11 cellular contexts compared by ENCODE assay signal in genomic region chr3:13378155-13378554, GRCh38. TPM values are rescaled to one million over a fixed set of nuclear protein-coding genes. Genes with fewer than 3 reads are reported as not detected.
DNase-seq lines count a peak whose midpoint lies in the region; ATAC-seq, FAIRE-seq and TF ChIP-seq lines count a peak whose summit lies in the region.
"Had no signal": no experiment of that assay in that cellular context is flagged by ENCODE, and none has a peak within 500 bp of the region (broad histone marks: within the 10 kb centered on the region; RNA-seq: fewer than 3 reads in every experiment).

No MANE protein-coding gene starts in this region.

- no peak overlapping the region for H3K9ac ChIP-seq in GM12878 (ENCODE audit: control insufficient read depth, insufficient read depth, low read length)

- no TSS peak for BruUV-seq in GM12878 (replicated peaks; lab: Mats Ljungman, UMichigan)

- POLR2A ChIA-PET in GM12878 (lab: Charles Lee) = no interaction called here

- no peak for TF ChIP-seq EP300 in GM12878 (IDR thresholded peaks at IDR 0.05; ENCODE audit: borderline replicate concordance in 1 of 2, control insufficient read depth in 1 of 2, low read depth in 2 of 2, low read length in 2 of 2)

- H3K9me3 ChIP-seq in GM12878 (replicated peaks; ENCODE audit: control insufficient read depth, insufficient read depth, low read length) (no peaks in the 10 kb centered on the region), small intestine (ENCODE audit: control insufficient read depth, low read depth) (no peaks in the 10 kb centered on the region)
- H3K9me3 ChIP-seq: stomach had no signal

- no peak for TF ChIP-seq POLR2A in GM12878 (IDR thresholded peaks at IDR 0.05; ENCODE audit: low read depth, low read length)
- no peak for TF ChIP-seq POLR2A in lower leg skin (IDR thresholded peaks at IDR 0.05)

- RAD21 ChIA-PET in GM12878 (lab: Charles Lee; ENCODE audit: unreplicated experiment) = interaction anchor here (1.1 to 1.2 kb wide), 2 partner anchors 74 to 148 kb away, joined by 3 to 8 read pairs; no protein-coding TSS in a partner anchor

- H3K4me1 ChIP-seq in GM12878 (ENCODE audit: control insufficient read depth, insufficient read depth, low read length) (no peaks in the 10 kb centered on the region), small intestine (ENCODE audit: control insufficient read depth in 2 of 2, insufficient read depth in 1 of 2, low read depth in 1 of 2, low read length in 1 of 2) (no peaks in the 10 kb centered on the region)

- H3K79me2 ChIP-seq in GM12878 (ENCODE audit: control insufficient read depth, insufficient read depth, low read length) = no peaks in the 10 kb centered on the region

- CTCF ChIA-PET in GM12878 (lab: Yijun Ruan, JAX) = interaction anchor here (1.4 kb wide), 1 partner anchor 11 kb away, joined by 3 read pairs; no protein-coding TSS in a partner anchor

- in situ Hi-C loops in GM12878 (cut with MboI) = no loop called here

- ATAC-seq in GM19043 (IDR thresholded peaks at IDR 0.05; ENCODE audit: low read depth, unreplicated experiment) (peak; percentile 76), HG03108 (IDR thresholded peaks at IDR 0.05; ENCODE audit: unreplicated experiment) (peak; percentile 85), GM12878 (peak; percentile 78)

- no peaks in the 10 kb centered on the region; the same call in 1 of the 2 replicates for H4K20me1 ChIP-seq in GM12878 (ENCODE audit: control insufficient read depth, insufficient read depth)

- H3K27me3 ChIP-seq in GM12878 (replicated peaks in 1 of 2; ENCODE audit: control insufficient read depth in 2 of 2, insufficient read depth in 2 of 2, low read length in 1 of 2) = no peaks in the 10 kb centered on the region
- no peaks in the 10 kb centered on the region for H3K27me3 ChIP-seq in small intestine (ENCODE audit: control insufficient read depth in 2 of 2, insufficient read depth in 2 of 2, low read length in 2 of 2)
- H3K27me3 ChIP-seq: stomach had no signal

- peaks cover 42 to 54% of the 10 kb centered on the region in 2 experiments for H3K36me3 ChIP-seq in GM12878 (ENCODE audit: control insufficient read depth in 2 of 2, insufficient read depth in 2 of 2, low read length in 1 of 2)
- H3K36me3 ChIP-seq in small intestine (ENCODE audit: control insufficient read depth in 2 of 2, insufficient read depth in 2 of 2, low read length in 2 of 2) = no peaks in the 10 kb centered on the region

- no peak for TF ChIP-seq RAD21 in GM12878 (IDR thresholded peaks at IDR 0.05; ENCODE audit: insufficient read depth, low read depth, low read length)

- DNase-seq in AG10803 (ENCODE audit: low read depth) = peak; percentile 27
- DNase-seq in GM12878 (ENCODE audit: low read depth, low spot score) = peak; percentile 8
- no peak for DNase-seq in lower leg skin (ENCODE audit: low spot score in 2 of 2)
- no peak for DNase-seq in stimulated activated CD8-positive, alpha-beta memory T cell treated with anti-CD3 and anti-CD28 coated beads, Interleukin-4, amount 100 ng/mL, for 48 hours
- DNase-seq in NCI-H345 (lab: John Stamatoyannopoulos, UW) = no peak
- no peak for DNase-seq in small intestine
- DNase-seq: NCI-H1092 treated with DMSO at 0.1 percent for 48 hours, posterior cingulate gyrus, stomach had no signal

- H3K4me3 ChIP-seq in AG10803 (ENCODE audit: low read length) (no peak overlapping the region), GM12878 (no peak overlapping the region), lower leg skin (ENCODE audit: low read depth, poor library complexity, severe bottlenecking) (no peak overlapping the region), small intestine (ENCODE audit: low read depth in 1 of 2, low read length in 2 of 2) (no peak overlapping the region)
- H3K4me3 ChIP-seq: stomach had no signal

- H3K27ac ChIP-seq in GM12878 (ENCODE audit: control insufficient read depth, insufficient read depth) (no peak overlapping the region), small intestine (ENCODE audit: low read depth in 1 of 2, low read length in 1 of 2) (no peak overlapping the region)
- H3K27ac ChIP-seq: stomach had no signal

- H2AFZ ChIP-seq in GM12878 (ENCODE audit: control insufficient read depth, low read depth, low read length) = no peak overlapping the region

- no peak overlapping the region for H3K4me2 ChIP-seq in GM12878 (ENCODE audit: control insufficient read depth, insufficient read depth)

- SMC1A ChIA-PET in GM12878 (lab: Charles Lee; ENCODE audit: uncharacterized antibody, unreplicated experiment) = interaction anchor here (0.8 to 1.4 kb wide), 3 partner anchors 39 to 75 kb away, joined by 3 to 6 read pairs (median 4); no protein-coding TSS in a partner anchor

- intact Hi-C loops in GM12878 (cut with micrococcal nuclease; ENCODE audit: unreplicated experiment) = no loop called here
- intact Hi-C loops in lower leg skin (cut with DNase I; ENCODE audit: low total_unique reads) = no loop called here

- FAIRE-seq in GM12878 (lab: Jason Lieb, UNC) = no peak
- FAIRE-seq in small intestine (lab: Jason Lieb, UNC) = no peak

- TF ChIP-seq CTCF in AG10803 (conservative IDR thresholded peaks at IDR 0.05; ENCODE audit: low read length) (no peak), GM12878 (IDR thresholded peaks at IDR 0.05 in 2 of 3, conservative IDR thresholded peaks at IDR 0.05 in 1 of 3; ENCODE audit: control insufficient read depth in 2 of 3, extremely low read depth in 1 of 3, insufficient read depth in 1 of 3, low read depth in 3 of 3, low read length in 3 of 3) (no peak), lower leg skin (IDR thresholded peaks at IDR 0.05) (no peak)

- 40% methylated on average over 5 of the region's 5 CpGs for WGBS in GM12878 (ENCODE audit: insufficient coverage, insufficient replicate concordance, low lambda C conversion rate, missing lambda C conversion rate)
- 94 to 96% methylated on average over 5 of the region's 5 CpGs for WGBS in lower leg skin, 2 donors
- WGBS in small intestine, 3 donors = 90 to 97% (median 92%) methylated on average over 5 of the region's 5 CpGs

TF ChIP-seq in GM12878, 131 proteins besides CTCF, POLR2A, EP300 and RAD21 (continues in another document):
- no peak for TF ChIP-seq SREBF2 (IDR thresholded peaks at IDR 0.05; ENCODE audit: low read length)
- TF ChIP-seq RAD51 (IDR thresholded peaks at IDR 0.05) = no peak
- TF ChIP-seq BCL11A (IDR thresholded peaks at IDR 0.05; ENCODE audit: low read depth, low read length) = no peak
- TF ChIP-seq MEF2B (IDR thresholded peaks at IDR 0.05; ENCODE audit: partially characterized antibody, poor library complexity, severe bottlenecking) = peak; percentile 63
- no peak for TF ChIP-seq REST (IDR thresholded peaks at IDR 0.05; ENCODE audit: low read depth, low read length)
- no peak for TF ChIP-seq PBX3 (IDR thresholded peaks at IDR 0.05; ENCODE audit: insufficient replicate concordance, low read depth, low read length)
- no peak for TF ChIP-seq TCF12 (IDR thresholded peaks at IDR 0.05; ENCODE audit: low read depth, low read length)

RNA-seq across cellular contexts. Expression of gene NUP210, which starts 42.0 kb away (rescaled TPM):
- 414 and 491 TPM in 2 replicates for total RNA-seq in GM12878 (2013; cell fraction: nucleolus; rRNA removed)
- total RNA-seq in GM12878 (2014; rRNA removed) (74.0 and 91.2 TPM in 2 replicates), GM12878 (2014; rRNA removed; fragmentation: Illumina TruSeq; extraction: Trizol) (32.8 and 34.4 TPM in 2 replicates), GM12878 (2021) (144 and 150 TPM in 2 replicates), lower leg skin (1 to 10 TPM; 3.6 to 8.2 (median 4.0) TPM)
- 43.3 TPM for polyA plus RNA-seq in GM12878 (2011; ENCODE audit: low read depth)
- polyA plus RNA-seq in GM12878 (2011; rRNA removed) (26.4 and 75.9 TPM in 2 replicates), GM12878 (2014; fragmentation: Illumina TruSeq; extraction: Trizol) (42.3 and 76.1 TPM in 2 replicates), GM12878 (2014; fragmentation: Nextera tagmentation; extraction: Ambion mirVana) (1 to 10 TPM; 2.9 to 3.1 TPM), GM12878 (2014; rRNA removed) (73.4 and 91.4 TPM in 2 replicates), GM12878 (2016; fragmentation: Nextera tagmentation; extraction: Ambion mirVana) (10 to 100 TPM; 78.7 to 83.8 TPM), small intestine (10 to 100 TPM in 1 of 3 donors, under 1 TPM in 2; 0.22 to 10.5 (median 0.81) TPM)
- 65.0 and 68.5 TPM in 2 replicates for polyA plus RNA-seq in GM12878 (2011; cell fraction: cytosol; rRNA removed)
- polyA plus RNA-seq in GM12878 (2011; cell fraction: nucleus; rRNA removed) = 358 and 372 TPM in 2 replicates
- polyA plus RNA-seq in GM12878 (2012) = 71.2 and 88.3 TPM in 2 replicates
- polyA minus RNA-seq in GM12878 (2011; rRNA and poly(A)+ RNA removed) = 133 and 156 TPM in 2 replicates
- polyA minus RNA-seq in GM12878 (2011; cell fraction: cytosol; rRNA and poly(A)+ RNA removed) = 58.0 and 62.4 TPM in 2 replicates
- 140 and 216 TPM in 2 replicates for polyA minus RNA-seq in GM12878 (2011; cell fraction: nucleus; rRNA and poly(A)+ RNA removed)

Comparison
In these comparisons a context has a peak if more than half of its experiments do, and no peak if none do; other contexts are left out.
1. DNase-seq: peak in AG10803 (single experiment) and GM12878 (single experiment); none in lower leg skin (0 of 2), stimulated activated CD8-positive, alpha-beta memory T cell treated with anti-CD3 and anti-CD28 coated beads, Interleukin-4, amount 100 ng/mL, for 48 hours (single experiment), NCI-H345 (single experiment) and small intestine (single experiment).
2. Peak in every context shown above with its lines, with median percentiles within 50 percentile points of each other: ATAC-seq.